In genomic region chr12:132909030-132909368, GRCh38 we compare ENCODE assay signal across 1 cellular context.
TF ChIP-seq lines count a peak whose summit lies in the region.

No MANE protein-coding gene starts in this region.

TF ChIP-seq in IMR-90, 13 proteins besides CTCF, POLR2A, EP300 and RAD21 (continued from another document):
- TF ChIP-seq CHD1 (IDR thresholded peaks at IDR 0.05; ENCODE audit: low read depth, low read length) (no peak), CEBPB (IDR thresholded peaks at IDR 0.05; ENCODE audit: low read depth, low read length) (no peak)
